In the genomic region with DNA sequence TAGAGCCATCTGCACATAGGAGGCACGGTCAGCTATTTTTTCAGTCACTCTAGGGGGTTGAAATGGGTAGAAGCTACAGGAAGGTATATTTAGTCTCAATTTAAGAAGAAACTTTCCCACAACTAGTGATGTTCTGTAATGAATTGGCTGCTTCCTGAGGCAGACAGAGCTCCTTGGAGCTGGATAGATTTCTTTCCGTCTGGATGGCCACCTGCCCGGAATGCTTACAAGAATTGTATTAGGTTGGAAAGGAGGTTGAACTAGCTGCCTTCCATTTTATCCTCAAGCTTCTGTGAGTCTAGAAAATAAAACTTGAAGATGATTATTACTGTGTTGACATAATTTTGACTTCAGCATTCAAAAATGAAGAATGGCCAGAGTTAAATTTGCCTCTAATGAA, we compare ENCODE assay signal across 21 cellular contexts.
"Had no signal": no experiment of that assay in that cellular context is flagged by ENCODE, and none has a peak within 500 bp of the region (broad histone marks: within the 10 kb centered on the region; RNA-seq: fewer than 3 reads in every experiment).

No MANE protein-coding gene starts in this region.

- H3K27ac ChIP-seq: body of pancreas, epithelial cell of prostate, foreskin keratinocyte, left lung, neural progenitor cell, pancreas, spleen, transverse colon, vagina, WERI-Rb-1 had no signal

- H3K36me3 Mint-ChIP-seq: stimulated activated memory B cell treated with anti-CD40 and anti-IgM and Interleukin-4, amounts not matched to agents 10 μg/mL and 1 μg/mL and 100 μg/mL, for 72 hours had no signal

- H3K4me1 ChIP-seq: body of pancreas, pancreas had no signal

- H3K9me3 Mint-ChIP-seq: activated T-cell treated with anti-CD3 and anti-CD28 coated beads, Interleukin-2, amount 50 U/mL, for 72 hours; neural progenitor cell had no signal

- DNase-seq: activated CD4-positive, alpha-beta T cell treated with anti-CD3 and anti-CD28 coated beads for 1 hour; activated CD8-positive, alpha-beta memory T cell treated with anti-CD3 and anti-CD28 coated beads for 24 hours; activated effector memory CD4-positive, alpha-beta T cell treated with anti-CD3 and anti-CD28 coated beads, Interleukin-2, amount 50 U/mL, for 16 hours; activated naive CD4-positive, alpha-beta T cell treated with anti-CD3 and anti-CD28 coated beads, Interleukin-2, amount 50 U/mL, for 16 hours; activated T-cell treated with anti-CD3 and anti-CD28 coated beads, Interleukin-2, amount 50 U/mL, for 72 hours; body of pancreas; foreskin keratinocyte; left lung; pancreas; spleen; stimulated activated CD4-positive, alpha-beta T cell treated with anti-CD3 and anti-CD28 coated beads, Interleukin-4, amount 100 ng/mL, for 4 hours; SW 1271; transverse colon; WERI-Rb-1 had no signal

- H3K4me3 Mint-ChIP-seq: activated T-cell treated with anti-CD3 and anti-CD28 coated beads, Interleukin-2, amount 50 U/mL, for 72 hours; neural progenitor cell; stimulated activated memory B cell treated with anti-CD40 and anti-IgM and Interleukin-4, amounts not matched to agents 10 μg/mL and 1 μg/mL and 100 μg/mL, for 72 hours had no signal

- H3K4me2 ChIP-seq: neural progenitor cell had no signal

- H3K27ac Mint-ChIP-seq: activated T-cell treated with anti-CD3 and anti-CD28 coated beads, Interleukin-2, amount 50 U/mL, for 72 hours; stimulated activated memory B cell treated with anti-CD40 and anti-IgM and Interleukin-4, amounts not matched to agents 10 μg/mL and 1 μg/mL and 100 μg/mL, for 72 hours had no signal

- H3K9ac ChIP-seq: neural progenitor cell had no signal

- H2AFZ ChIP-seq: neural progenitor cell had no signal

- H3K9me3 ChIP-seq: body of pancreas, left lung, pancreas, spleen, transverse colon, vagina had no signal

- H3K36me3 ChIP-seq: neural progenitor cell, pancreas, WERI-Rb-1 had no signal

- FAIRE-seq: keratinocyte, pancreas had no signal

- H3K27me3 ChIP-seq: body of pancreas, dorsolateral prefrontal cortex, foreskin keratinocyte, left lung, neural progenitor cell, pancreas, spleen, transverse colon, vagina had no signal

- H3K4me3 ChIP-seq: body of pancreas, dorsolateral prefrontal cortex, left lung, neural progenitor cell, pancreas, spleen, transverse colon, vagina had no signal

- ATAC-seq: activated T-cell treated with anti-CD3 and anti-CD28 coated beads, Interleukin-2, amount 50 U/mL, for 72 hours; body of pancreas; foreskin keratinocyte; left lung; pancreas; sciatic nerve; stimulated activated memory B cell treated with anti-CD40 and anti-IgM and Interleukin-4, amounts not matched to agents 10 μg/mL and 1 μg/mL and 100 μg/mL, for 72 hours had no signal
